Comparison of ENCODE assay signal across 8 cellular contexts in genomic region chr6:26305097-26305841, GRCh38. TPM values are rescaled to one million over a fixed set of nuclear protein-coding genes. Genes with fewer than 3 reads are reported as not detected.
DNase-seq lines count a peak whose midpoint lies in the region; ATAC-seq and TF ChIP-seq lines count a peak whose summit lies in the region.

No MANE protein-coding gene starts in this region.

- H3K4me3 ChIP-seq in HUES6 (ENCODE audit: low read depth, low read length): peak overlapping the region; percentile 78

- H3K27me3 Mint-ChIP-seq in WTC11 (ENCODE audit: low read depth): 0 out of 2 replicates have a peak, but pooled peaks cover 3% of the 10 kb centered on the region

- no peak overlapping the region for H3K27ac ChIP-seq in HUES6 (ENCODE audit: low read depth, low read length)

- peak overlapping the region; percentile 88 for H3K27ac Mint-ChIP-seq in WTC11

- CTCF ChIA-PET in WTC11 (lab: Charles Lee): interaction anchor here (0.5 to 1.1 kb wide), 3 partner anchors 11 to 290 kb away, joined by 3 to 4 read pairs (median 3); no protein-coding TSS in a partner anchor

- H3K9ac ChIP-seq in HUES6 (ENCODE audit: low read length): peak overlapping the region; percentile 43

- H3K36me3 Mint-ChIP-seq in WTC11: no peaks in the 10 kb centered on the region

- H3K4me3 Mint-ChIP-seq in WTC11: peak overlapping the region; percentile 93

- POLR2A ChIA-PET in WTC11 (lab: Charles Lee): interaction anchor here (0.7 to 1.0 kb wide), 2 partner anchors 32 to 36 kb away, joined by 3 to 5 read pairs; a partner anchor contains a TSS

- 0 out of 2 replicates have a peak, but pooled peaks cover 3% of the 10 kb centered on the region for H3K4me1 ChIP-seq in HUES6 (ENCODE audit: control insufficient read depth, insufficient read depth, low read length)

- H3K9me3 Mint-ChIP-seq in WTC11: peaks cover 5% of the 10 kb centered on the region

- peak; percentile 54 for ATAC-seq in GM18511 (IDR thresholded peaks at IDR 0.05; ENCODE audit: unreplicated experiment)
- peak; percentile 91 for ATAC-seq in WTC11
- peak; percentile 73 for ATAC-seq in left colon
- ATAC-seq in GM21367 (IDR thresholded peaks at IDR 0.05; ENCODE audit: unreplicated experiment): no peak

- intact Hi-C loops in left colon (cut with DNase I, micrococcal nuclease): no loop called here

- no peaks in the 10 kb centered on the region for H3K36me3 ChIP-seq in HUES6 (ENCODE audit: control insufficient read depth, insufficient read depth, low read length)

- DNase-seq in WTC11 (ENCODE audit: low spot score) (peak; percentile 83), cerebellum (ENCODE audit: low spot score) (peak; percentile 56), left colon (peak; percentile 57 to 65), NCI-H345 treated with DMSO at 0.1 percent for 48 hours (lab: John Stamatoyannopoulos, UW; ENCODE audit: unreplicated experiment) (no peak)
- peak; percentile 66 for DNase-seq in stimulated activated CD4-positive, alpha-beta T cell treated with anti-CD3 and anti-CD28 coated beads, Interleukin-2, amount 100 ng/mL, for 4 hours (ENCODE audit: low read depth)

- no peaks in the 10 kb centered on the region for H3K27me3 ChIP-seq in HUES6 (ENCODE audit: control insufficient read depth, insufficient read depth, low read length)

- H3K9me3 ChIP-seq in HUES6 (ENCODE audit: control insufficient read depth, insufficient read depth, low read depth, low read length): no peaks in the 10 kb centered on the region

- H3K4me1 Mint-ChIP-seq in WTC11: peaks cover 14% of the 10 kb centered on the region

- no peak for TF ChIP-seq CTCF in WTC11 (IDR thresholded peaks at IDR 0.05)

TF ChIP-seq in WTC11, 78 proteins besides CTCF, POLR2A, EP300 and RAD21 (continues in another document):
- TF ChIP-seq MAX (CRISPR knock-in tag; IDR thresholded peaks at IDR 0.05) (no peak), PREB (CRISPR knock-in tag; IDR thresholded peaks at IDR 0.05; ENCODE audit: borderline replicate concordance) (no peak), NR1H2 (CRISPR knock-in tag; IDR thresholded peaks at IDR 0.05) (no peak), GABPB1 (CRISPR knock-in tag; IDR thresholded peaks at IDR 0.05) (peak; percentile 42; the same call in 1 of the 2 replicates), FOXP1 (CRISPR knock-in tag; IDR thresholded peaks at IDR 0.05; ENCODE audit: borderline replicate concordance) (no peak), IRF2 (CRISPR knock-in tag; IDR thresholded peaks at IDR 0.05; ENCODE audit: borderline replicate concordance, low read depth) (no peak), RORB (CRISPR knock-in tag; IDR thresholded peaks at IDR 0.05) (peak; percentile 79; the same call in 1 of the 2 replicates), ZNF232 (CRISPR knock-in tag; IDR thresholded peaks at IDR 0.05) (no peak), ETV6 (CRISPR knock-in tag; IDR thresholded peaks at IDR 0.05) (peak; percentile 57; the same call in 1 of the 2 replicates), SOX15 (CRISPR knock-in tag; IDR thresholded peaks at IDR 0.05) (no peak), OVOL2 (CRISPR knock-in tag; IDR thresholded peaks at IDR 0.05; ENCODE audit: borderline replicate concordance) (no peak), FOXK1 (CRISPR knock-in tag; IDR thresholded peaks at IDR 0.05) (no peak), FOXJ3 (CRISPR knock-in tag; IDR thresholded peaks at IDR 0.05; ENCODE audit: borderline replicate concordance) (no peak), SP1 (CRISPR knock-in tag; conservative IDR thresholded peaks at IDR 0.05) (peak; percentile 45; the same call in 1 of the 2 replicates), ZNF512 (CRISPR knock-in tag; IDR thresholded peaks at IDR 0.05; ENCODE audit: borderline replicate concordance) (no peak), E2F1 (CRISPR knock-in tag; IDR thresholded peaks at IDR 0.05) (no peak), KAT7 (CRISPR knock-in tag; IDR thresholded peaks at IDR 0.05; ENCODE audit: borderline replicate concordance) (no peak), SMAD3 (CRISPR knock-in tag; IDR thresholded peaks at IDR 0.05; ENCODE audit: borderline replicate concordance) (no peak)
- TF ChIP-seq, protein P1, sequence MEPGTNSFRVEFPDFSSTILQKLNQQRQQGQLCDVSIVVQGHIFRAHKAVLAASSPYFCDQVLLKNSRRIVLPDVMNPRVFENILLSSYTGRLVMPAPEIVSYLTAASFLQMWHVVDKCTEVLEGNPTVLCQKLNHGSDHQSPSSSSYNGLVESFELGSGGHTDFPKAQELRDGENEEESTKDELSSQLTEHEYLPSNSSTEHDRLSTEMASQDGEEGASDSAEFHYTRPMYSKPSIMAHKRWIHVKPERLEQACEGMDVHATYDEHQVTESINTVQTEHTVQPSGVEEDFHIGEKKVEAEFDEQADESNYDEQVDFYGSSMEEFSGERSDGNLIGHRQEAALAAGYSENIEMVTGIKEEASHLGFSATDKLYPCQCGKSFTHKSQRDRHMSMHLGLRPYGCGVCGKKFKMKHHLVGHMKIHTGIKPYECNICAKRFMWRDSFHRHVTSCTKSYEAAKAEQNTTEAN (CRISPR knock-in tag; IDR thresholded peaks at IDR 0.05): no peak
- TF ChIP-seq, protein P2, sequence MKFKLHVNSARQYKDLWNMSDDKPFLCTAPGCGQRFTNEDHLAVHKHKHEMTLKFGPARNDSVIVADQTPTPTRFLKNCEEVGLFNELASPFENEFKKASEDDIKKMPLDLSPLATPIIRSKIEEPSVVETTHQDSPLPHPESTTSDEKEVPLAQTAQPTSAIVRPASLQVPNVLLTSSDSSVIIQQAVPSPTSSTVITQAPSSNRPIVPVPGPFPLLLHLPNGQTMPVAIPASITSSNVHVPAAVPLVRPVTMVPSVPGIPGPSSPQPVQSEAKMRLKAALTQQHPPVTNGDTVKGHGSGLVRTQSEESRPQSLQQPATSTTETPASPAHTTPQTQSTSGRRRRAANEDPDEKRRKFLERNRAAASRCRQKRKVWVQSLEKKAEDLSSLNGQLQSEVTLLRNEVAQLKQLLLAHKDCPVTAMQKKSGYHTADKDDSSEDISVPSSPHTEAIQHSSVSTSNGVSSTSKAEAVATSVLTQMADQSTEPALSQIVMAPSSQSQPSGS (CRISPR knock-in tag; IDR thresholded peaks at IDR 0.05; ENCODE audit: borderline replicate concordance, low read depth): no peak
- TF ChIP-seq, protein P3, sequence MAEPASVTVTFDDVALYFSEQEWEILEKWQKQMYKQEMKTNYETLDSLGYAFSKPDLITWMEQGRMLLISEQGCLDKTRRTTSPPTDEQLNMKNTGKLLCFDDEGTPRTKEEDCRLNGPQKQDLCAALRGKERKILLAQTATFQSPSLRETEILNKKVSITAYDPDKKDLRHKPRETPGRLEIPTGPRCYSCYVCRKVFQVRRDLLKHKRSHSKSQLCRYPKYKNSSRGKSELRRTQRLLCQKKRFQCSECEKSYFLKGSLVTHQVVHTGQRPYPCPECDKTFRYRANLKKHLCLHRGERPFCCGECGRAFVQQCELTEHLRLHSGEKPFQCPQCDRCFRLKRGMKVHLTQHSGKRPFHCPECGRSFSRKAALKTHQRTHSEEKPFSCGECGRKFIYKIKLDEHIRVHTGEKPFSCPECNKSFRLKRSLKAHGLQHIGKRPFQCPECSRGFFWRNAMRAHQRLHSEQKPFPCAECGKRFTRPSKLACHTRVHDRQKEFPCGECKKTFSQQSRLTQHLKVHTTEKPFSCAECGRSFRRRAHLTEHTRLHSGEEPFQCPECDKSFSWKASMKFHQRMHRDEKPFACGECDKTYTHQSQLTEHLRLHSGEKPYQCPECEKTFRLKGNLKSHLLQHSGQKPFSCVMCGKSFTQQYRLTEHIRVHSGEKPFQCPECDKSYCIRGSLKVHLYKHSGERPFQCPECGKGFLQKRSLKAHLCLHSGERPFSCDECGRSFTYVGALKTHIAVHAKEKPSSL (CRISPR knock-in tag; conservative IDR thresholded peaks at IDR 0.05): no peak

RNA-seq across cellular contexts. Expression of gene BTN3A2, which starts 59.7 kb away (rescaled TPM):
- total RNA-seq in WTC11 (2021): 3.4 to 7.4 TPM (median 7.0 TPM) in 3 replicates
- total RNA-seq in cerebellum: 2.4 TPM
- 10 to 100 TPM; 17.6 to 35.1 TPM for total RNA-seq in left colon
